ENCODE assay signal across 9 cellular contexts in genomic region chr13:41942462-41943094, GRCh38. TPM values are rescaled to one million over a fixed set of nuclear protein-coding genes. Genes with fewer than 3 reads are reported as not detected.
A peak's percentile ranks its signal among the peaks of the same experiment; 100 is the strongest.
DNase-seq lines count a peak whose midpoint lies in the region; ATAC-seq and TF ChIP-seq lines count a peak whose summit lies in the region.
"Had no signal": no experiment of that assay in that cellular context is flagged by ENCODE, and none has a peak within 500 bp of the region (broad histone marks: within the 10 kb centered on the region; RNA-seq: fewer than 3 reads in every experiment).

No MANE protein-coding gene starts in this region.

- WGBS in neuronal stem cell (ENCODE audit: extremely low coverage in 2 of 2, insufficient read length in 2 of 2, insufficient replicate concordance in 1 of 2), 2 donors, result no CpG with 5 or more reads among the region's 2 CpGs
- 80 to 100% methylated on average over 1 to 2 of the region's 2 CpGs for WGBS in esophagus squamous epithelium, 2 donors

- H2BK12ac ChIP-seq in neuronal stem cell (ENCODE audit: low read length), result no peak overlapping the region

- H3K79me1 ChIP-seq in neuronal stem cell (ENCODE audit: low read depth, low read length), result no peaks in the 10 kb centered on the region

- peak; percentile 24 for DNase-seq in NCI-H2227 (lab: John Stamatoyannopoulos, UW; ENCODE audit: unreplicated experiment)
- peak; percentile 38 for DNase-seq in epithelial cell of proximal tubule (ENCODE audit: low read depth)
- DNase-seq in neuronal stem cell (ENCODE audit: low spot score), result peak; percentile 31
- no peak for DNase-seq in esophagus squamous epithelium (lab: John Stamatoyannopoulos, UW)
- no peak for DNase-seq in Peyer's patch

- H3K4me3 ChIP-seq in epithelial cell of proximal tubule (ENCODE audit: low read depth, low read length) (no peak overlapping the region), neuronal stem cell (ENCODE audit: low read length in 2 of 2) (no peak overlapping the region), esophagus squamous epithelium (no peak overlapping the region), Peyer's patch (no peak overlapping the region)
- H3K4me3 ChIP-seq: adrenal gland had no signal

- H3K9ac ChIP-seq in neuronal stem cell (ENCODE audit: low read depth, low read length, poor library complexity), result no peak overlapping the region

- TF ChIP-seq CTCF in epithelial cell of proximal tubule (conservative IDR thresholded peaks at IDR 0.05; ENCODE audit: low read depth, low read length), result peak; percentile 56
- TF ChIP-seq CTCF in esophagus squamous epithelium (IDR thresholded peaks at IDR 0.05), result peak in 1 of 6 experiments; percentile 29
- TF ChIP-seq CTCF in Peyer's patch (IDR thresholded peaks at IDR 0.05), result no peak

- H3K4ac ChIP-seq in neuronal stem cell (ENCODE audit: low read length), result no peak overlapping the region

- H3K27me3 ChIP-seq in neuronal stem cell (ENCODE audit: control insufficient read depth in 3 of 3, insufficient read depth in 3 of 3, low read depth in 1 of 3, low read length in 3 of 3) (no peaks in the 10 kb centered on the region), esophagus squamous epithelium (no peaks in the 10 kb centered on the region), Peyer's patch (no peaks in the 10 kb centered on the region)
- H3K27me3 ChIP-seq: adrenal gland had no signal

- TF ChIP-seq POLR2A in esophagus squamous epithelium (IDR thresholded peaks at IDR 0.05) (no peak), Peyer's patch (IDR thresholded peaks at IDR 0.05) (no peak)

- no peak overlapping the region for H2BK120ac ChIP-seq in neuronal stem cell (ENCODE audit: low read depth, low read length)

- H3K36me3 ChIP-seq in neuronal stem cell (replicated peaks in 1 of 2; ENCODE audit: control insufficient read depth in 2 of 2, insufficient read depth in 2 of 2, low read length in 2 of 2) (peaks cover 0 to 12% of the 10 kb centered on the region in 2 donors), esophagus squamous epithelium (peaks cover 0 to 22% (median 0%) of the 10 kb centered on the region in 3 donors), Peyer's patch (no peaks in the 10 kb centered on the region)
- H3K36me3 ChIP-seq: adrenal gland had no signal

- no peak overlapping the region for H3K23ac ChIP-seq in neuronal stem cell (ENCODE audit: low read depth, low read length, poor library complexity)

- H4K8ac ChIP-seq in neuronal stem cell (ENCODE audit: low read depth, low read length), result no peak overlapping the region

- H3K14ac ChIP-seq in neuronal stem cell (ENCODE audit: low read length), result no peak overlapping the region

- no peak overlapping the region for H4K91ac ChIP-seq in neuronal stem cell (ENCODE audit: low read depth, low read length, poor library complexity)

- no peak overlapping the region for H2BK5ac ChIP-seq in neuronal stem cell (ENCODE audit: low read length)

- H3K27ac ChIP-seq in neuronal stem cell (replicated peaks; ENCODE audit: low read length), result no peak overlapping the region
- H3K27ac ChIP-seq in esophagus squamous epithelium, result no peak overlapping the region
- H3K27ac ChIP-seq in Peyer's patch, result no peak overlapping the region
- H3K27ac ChIP-seq: adrenal gland had no signal

- H3K9me3 ChIP-seq in neuronal stem cell (replicated peaks in 1 of 2; ENCODE audit: control insufficient read depth in 2 of 2, insufficient read depth in 1 of 2, low read depth in 1 of 2, low read length in 2 of 2) (peaks cover 0 to 17% of the 10 kb centered on the region in 2 donors), esophagus squamous epithelium (peaks cover 0 to 16% (median 0%) of the 10 kb centered on the region in 3 donors), Peyer's patch (no peaks in the 10 kb centered on the region)

- H2AFZ ChIP-seq in neuronal stem cell (ENCODE audit: low read length), result no peak overlapping the region

- H3K4me1 ChIP-seq in neuronal stem cell (ENCODE audit: control insufficient read depth in 2 of 2, insufficient read depth in 1 of 2, low read depth in 1 of 2, low read length in 2 of 2), result peaks cover 3 to 7% of the 10 kb centered on the region in 2 donors
- H3K4me1 ChIP-seq in esophagus squamous epithelium, result peaks cover 0 to 11% (median 0%) of the 10 kb centered on the region in 3 donors
- H3K4me1 ChIP-seq in Peyer's patch, result no peaks in the 10 kb centered on the region

- no peak overlapping the region for H2AK5ac ChIP-seq in neuronal stem cell (ENCODE audit: low read depth, low read length)

- ATAC-seq in GM18868 (IDR thresholded peaks at IDR 0.05; ENCODE audit: unreplicated experiment) (peak; percentile 49), GM18909 (IDR thresholded peaks at IDR 0.05; ENCODE audit: poor library complexity, unreplicated experiment) (no peak), GM21360 (IDR thresholded peaks at IDR 0.05; ENCODE audit: unreplicated experiment) (no peak)

- H2BK15ac ChIP-seq in neuronal stem cell (ENCODE audit: low read length), result no peak overlapping the region

- no peak overlapping the region for H3K4me2 ChIP-seq in neuronal stem cell (ENCODE audit: insufficient read depth, low read length, poor library complexity, severe bottlenecking)

- intact Hi-C loops in esophagus squamous epithelium (cut with DNase I), result no loop called here

- H3K18ac ChIP-seq in neuronal stem cell (ENCODE audit: low read length), result no peak overlapping the region

RNA-seq across cellular contexts. Expression of gene VWA8, which starts 18.3 kb away (rescaled TPM):
- total RNA-seq in epithelial cell of proximal tubule, result 9.8 and 12.7 TPM in 2 replicates
- polyA plus RNA-seq in neuronal stem cell (2013, experiment 1 of 2), result 5.0 TPM
- 5.3 TPM for polyA plus RNA-seq in neuronal stem cell (2013, experiment 2 of 2)
- total RNA-seq in esophagus squamous epithelium, result 10 to 100 TPM; 10.5 to 23.7 (median 17.3) TPM
- 10 to 100 TPM; 27.7 to 47.7 (median 39.5) TPM for total RNA-seq in Peyer's patch

Comparison
In these comparisons a context has a peak if more than half of its experiments do, and no peak if none do; other contexts are left out.
1. DNase-seq: peak in NCI-H2227 (single experiment), epithelial cell of proximal tubule (single experiment) and neuronal stem cell (single experiment); none in esophagus squamous epithelium (single experiment) and Peyer's patch (0 of 3).